Comparison of ENCODE assay signal across 16 cellular contexts in the genomic region with DNA sequence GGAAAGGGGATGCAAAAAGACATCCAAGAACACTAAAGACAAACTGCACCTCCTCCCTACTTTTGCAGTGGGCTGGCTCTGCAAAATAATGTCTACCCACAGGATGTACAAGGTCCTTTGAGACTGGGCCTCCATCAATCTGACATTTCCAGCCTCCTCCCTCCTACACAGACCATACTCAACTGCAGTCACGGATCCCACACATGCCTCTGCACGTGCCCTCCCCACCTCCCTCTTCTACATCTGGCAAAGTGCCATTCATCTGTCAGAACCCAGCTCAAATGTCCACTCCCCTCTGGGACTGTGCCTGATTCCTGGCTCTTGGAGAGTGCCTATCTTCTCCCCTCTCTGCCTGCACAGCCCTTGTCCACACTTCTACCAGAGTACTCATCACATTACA. TPM values are rescaled to one million over a fixed set of nuclear protein-coding genes. Genes with fewer than 3 reads are reported as not detected.
DNase-seq lines count a peak whose midpoint lies in the region; ATAC-seq and TF ChIP-seq lines count a peak whose summit lies in the region.
"Had no signal": no experiment of that assay in that cellular context is flagged by ENCODE, and none has a peak within 500 bp of the region (broad histone marks: within the 10 kb centered on the region; RNA-seq: fewer than 3 reads in every experiment).

No MANE protein-coding gene starts in this region.

- no peak overlapping the region for H2BK15ac ChIP-seq in neuronal stem cell (ENCODE audit: low read length)

- no peaks in the 10 kb centered on the region for H3K27me3 ChIP-seq in esophagus muscularis mucosa
- H3K27me3 ChIP-seq in neuronal stem cell (ENCODE audit: control insufficient read depth in 3 of 3, insufficient read depth in 3 of 3, low read depth in 1 of 3, low read length in 3 of 3) = no peaks in the 10 kb centered on the region

- peaks cover 3 to 83% (median 68%) of the 10 kb centered on the region in 4 donors for H3K4me1 ChIP-seq in esophagus muscularis mucosa
- no peaks in the 10 kb centered on the region for H3K4me1 ChIP-seq in neuronal stem cell (ENCODE audit: control insufficient read depth in 2 of 2, insufficient read depth in 1 of 2, low read depth in 1 of 2, low read length in 2 of 2)
- H3K4me1 ChIP-seq: A549 had no signal

- no peak overlapping the region for H3K14ac ChIP-seq in neuronal stem cell (ENCODE audit: low read length)

- no peak overlapping the region for H4K8ac ChIP-seq in neuronal stem cell (ENCODE audit: low read depth, low read length)

- 29% methylated on average over 2 of the region's 2 CpGs for WGBS in esophagus muscularis mucosa
- WGBS in neuronal stem cell (ENCODE audit: extremely low coverage in 2 of 2, insufficient read length in 2 of 2, insufficient replicate concordance in 1 of 2), 2 donors = no CpG with 5 or more reads among the region's 2 CpGs

- peak overlapping the region; percentile 54 for H3K18ac ChIP-seq in neuronal stem cell (ENCODE audit: low read length)

- H2BK5ac ChIP-seq in neuronal stem cell (ENCODE audit: low read length) = no peak overlapping the region

- H4K91ac ChIP-seq in neuronal stem cell (ENCODE audit: low read depth, low read length, poor library complexity) = no peak overlapping the region

- H3K9me3 ChIP-seq in esophagus muscularis mucosa (no peaks in the 10 kb centered on the region), neuronal stem cell (replicated peaks in 1 of 2; ENCODE audit: control insufficient read depth in 2 of 2, insufficient read depth in 1 of 2, low read depth in 1 of 2, low read length in 2 of 2) (no peaks in the 10 kb centered on the region)
- H3K9me3 ChIP-seq: A549; BLaER1 treated with 17β-estradiol and CSF1 and Interleukin-3, amounts not matched to agents 10 nM and 100 nM had no signal

- TF ChIP-seq POLR2A in esophagus muscularis mucosa (IDR thresholded peaks at IDR 0.05; ENCODE audit: low read depth) = no peak

- no peak for ATAC-seq in GM18861 (IDR thresholded peaks at IDR 0.05; ENCODE audit: unreplicated experiment)
- ATAC-seq: A549, Panc1, Right ventricle myocardium inferior had no signal

- DNase-seq in NCI-H1436 (lab: John Stamatoyannopoulos, UW) = peak; percentile 2
- DNase-seq in NCI-H1436 treated with DMSO at 0.1 percent for 48 hours (lab: John Stamatoyannopoulos, UW) = no peak
- DNase-seq in NCI-H187 treated with DMSO at 0.1 percent for 48 hours (lab: John Stamatoyannopoulos, UW) = peak; percentile 8
- DNase-seq in esophagus muscularis mucosa (ENCODE audit: extremely low spot score) = no peak
- DNase-seq in neuronal stem cell (ENCODE audit: low spot score) = no peak
- no peak for DNase-seq in DMS53 (lab: John Stamatoyannopoulos, UW)
- DNase-seq in activated T-cell treated with anti-CD3 and anti-CD28 coated beads for 4 hours = no peak
- DNase-seq: CD8-positive, alpha-beta memory T cell; EL; KBM-7; NCI-H526 had no signal

- no peak for TF ChIP-seq CTCF in esophagus muscularis mucosa (IDR thresholded peaks at IDR 0.05)

- H3K9ac ChIP-seq in neuronal stem cell (ENCODE audit: low read depth, low read length, poor library complexity) = no peak overlapping the region
- H3K9ac ChIP-seq: BLaER1 treated with 17β-estradiol and CSF1 and Interleukin-3, amounts not matched to agents 10 nM and 100 nM had no signal

- H3K23ac ChIP-seq in neuronal stem cell (ENCODE audit: low read depth, low read length, poor library complexity) = no peak overlapping the region

- no peak overlapping the region for H2BK120ac ChIP-seq in neuronal stem cell (ENCODE audit: low read depth, low read length)

- no peak overlapping the region for H2BK12ac ChIP-seq in neuronal stem cell (ENCODE audit: low read length)

- intact Hi-C loops in esophagus muscularis mucosa (cut with DNase I) = no loop called here

- H3K4me3 ChIP-seq in esophagus muscularis mucosa = no peak overlapping the region
- H3K4me3 ChIP-seq in neuronal stem cell (ENCODE audit: low read length in 2 of 2) = no peak overlapping the region
- H3K4me3 ChIP-seq: A549; BLaER1 treated with 17β-estradiol and CSF1 and Interleukin-3, amounts not matched to agents 10 nM and 100 nM had no signal

- H3K4me2 ChIP-seq in neuronal stem cell (ENCODE audit: insufficient read depth, low read length, poor library complexity, severe bottlenecking) = no peak overlapping the region
- H3K4me2 ChIP-seq: A549; BLaER1 treated with 17β-estradiol and CSF1 and Interleukin-3, amounts not matched to agents 10 nM and 100 nM had no signal

- H2AFZ ChIP-seq in neuronal stem cell (ENCODE audit: low read length) = no peak overlapping the region

- TF ChIP-seq EP300 in esophagus muscularis mucosa (IDR thresholded peaks at IDR 0.05) = no peak

- H3K27ac ChIP-seq in esophagus muscularis mucosa (replicated peaks in 1 of 4) (peak overlapping the region; percentile 44 to 79 (median 71)), neuronal stem cell (replicated peaks; ENCODE audit: low read length) (no peak overlapping the region)
- H3K27ac ChIP-seq: A549; BLaER1 treated with 17β-estradiol and CSF1 and Interleukin-3, amounts not matched to agents 10 nM and 100 nM had no signal

- H3K4ac ChIP-seq in neuronal stem cell (ENCODE audit: low read length) = no peak overlapping the region

- H3K79me1 ChIP-seq in neuronal stem cell (ENCODE audit: low read depth, low read length) = no peaks in the 10 kb centered on the region

- H2AK5ac ChIP-seq in neuronal stem cell (ENCODE audit: low read depth, low read length) = no peak overlapping the region

- H3K36me3 ChIP-seq in esophagus muscularis mucosa (no peaks in the 10 kb centered on the region), neuronal stem cell (replicated peaks in 1 of 2; ENCODE audit: control insufficient read depth in 2 of 2, insufficient read depth in 2 of 2, low read length in 2 of 2) (no peaks in the 10 kb centered on the region)
- H3K36me3 ChIP-seq: BLaER1 treated with 17β-estradiol and CSF1 and Interleukin-3, amounts not matched to agents 10 nM and 100 nM had no signal

RNA-seq across cellular contexts. Expression of gene CHRDL1, which starts 50.3 kb away (rescaled TPM):
- total RNA-seq in esophagus muscularis mucosa = 100 to 1,000 TPM; 202 to 346 (median 222) TPM
- 11.2 TPM for polyA plus RNA-seq in neuronal stem cell (2013, experiment 1 of 2)
- polyA plus RNA-seq in neuronal stem cell (2013, experiment 2 of 2) = 11.3 TPM
- total RNA-seq: CD8-positive, alpha-beta memory T cell had no signal
- polyA plus RNA-seq: A549; CD8-positive, alpha-beta memory T cell had no signal

Comparison
In these comparisons a context has a peak if more than half of its experiments do, and no peak if none do; other contexts are left out.
1. DNase-seq: peak in NCI-H1436 (single experiment) and NCI-H187 treated with DMSO at 0.1 percent for 48 hours (single experiment); none in NCI-H1436 treated with DMSO at 0.1 percent for 48 hours (single experiment), esophagus muscularis mucosa (single experiment), neuronal stem cell (single experiment), DMS53 (single experiment) and activated T-cell treated with anti-CD3 and anti-CD28 coated beads for 4 hours (single experiment).